ENCODE assay signal across 21 cellular contexts in the genomic region with DNA sequence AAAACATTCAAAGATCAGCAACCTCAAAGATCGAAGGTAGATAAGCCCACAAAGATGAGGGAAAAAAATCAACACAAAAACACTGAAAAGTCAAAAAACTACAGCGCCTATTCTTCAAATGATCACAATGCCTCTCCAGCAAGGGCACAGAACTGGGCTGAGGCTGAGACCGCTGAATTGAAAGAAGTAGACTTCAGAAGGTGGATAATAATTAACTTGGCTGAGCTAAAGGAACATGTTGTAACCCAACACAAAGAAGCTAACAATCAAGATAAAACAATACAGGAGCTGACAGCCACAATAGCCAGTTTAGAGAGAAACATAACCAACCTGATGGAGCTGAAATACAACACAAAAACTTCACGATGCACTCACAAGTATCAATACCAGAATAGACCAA.
"Had no signal": no experiment of that assay in that cellular context is flagged by ENCODE, and none has a peak within 500 bp of the region (broad histone marks: within the 10 kb centered on the region; RNA-seq: fewer than 3 reads in every experiment).

No MANE protein-coding gene starts in this region.

- H3K4me3 ChIP-seq: colonic mucosa, left lung, spleen, testis, upper lobe of left lung had no signal

- H3K9me3 Mint-ChIP-seq: stimulated activated naive CD8-positive, alpha-beta T cell treated with anti-CD3 and anti-CD28 coated beads, Interleukin-15, Interleukin-2, amounts not matched to agents 100 ng/mL and 50 ng/mL, for 24 hours had no signal

- H3K27ac ChIP-seq: colonic mucosa, foreskin keratinocyte, left lung, spleen, testis, upper lobe of left lung had no signal

- DNase-seq: activated CD4-positive, alpha-beta T cell treated with anti-CD3 and anti-CD28 coated beads for 48 hours; activated CD8-positive, alpha-beta memory T cell treated with anti-CD3 and anti-CD28 coated beads, Interleukin-2, amount 50 U/mL, for 4 hours; activated CD8-positive, alpha-beta T cell treated with anti-CD3 and anti-CD28 coated beads, Interleukin-2, amount 10 ng/mL, durations not matched to agents 7 days and 5 days; activated gamma-delta T cell; activated T-cell treated with anti-CD3 and anti-CD28 coated beads, Interleukin-2, amount 50 U/mL, for 72 hours; amniotic stem cell; caudate nucleus; colonic mucosa; foreskin keratinocyte; immature natural killer cell; natural killer cell; nucleus accumbens; right cardiac atrium; T-helper 17 cell; testis had no signal

- H3K36me3 ChIP-seq: colonic mucosa, left lung, spleen, upper lobe of left lung had no signal

- H3K4me1 Mint-ChIP-seq: immature natural killer cell, natural killer cell, T-helper 17 cell had no signal

- H3K36me3 Mint-ChIP-seq: activated naive CD4-positive, alpha-beta T cell treated with anti-CD3 and anti-CD28 coated beads, Interleukin-2, amount 50 U/mL, for 72 hours; immature natural killer cell; natural killer cell had no signal

- H3K27ac Mint-ChIP-seq: activated CD8-positive, alpha-beta T cell treated with anti-CD3 and anti-CD28 coated beads, Interleukin-2, amount 10 ng/mL, durations not matched to agents 7 days and 5 days; activated naive CD4-positive, alpha-beta T cell treated with anti-CD3 and anti-CD28 coated beads, Interleukin-2, amount 50 U/mL, for 72 hours; activated T-cell treated with anti-CD3 and anti-CD28 coated beads, Interleukin-2, amount 50 U/mL, for 72 hours; immature natural killer cell; natural killer cell; stimulated activated naive CD8-positive, alpha-beta T cell treated with anti-CD3 and anti-CD28 coated beads, Interleukin-15, Interleukin-2, amounts not matched to agents 100 ng/mL and 50 ng/mL, for 24 hours; T-helper 17 cell; WTC11 had no signal

- H3K27me3 Mint-ChIP-seq: stimulated activated naive CD8-positive, alpha-beta T cell treated with anti-CD3 and anti-CD28 coated beads, Interleukin-15, Interleukin-2, amounts not matched to agents 100 ng/mL and 50 ng/mL, for 24 hours; T-helper 17 cell had no signal

- H3K4me3 Mint-ChIP-seq: activated CD8-positive, alpha-beta T cell treated with anti-CD3 and anti-CD28 coated beads, Interleukin-2, amount 10 ng/mL, durations not matched to agents 7 days and 5 days; activated T-cell treated with anti-CD3 and anti-CD28 coated beads, Interleukin-2, amount 50 U/mL, for 72 hours; immature natural killer cell; natural killer cell; stimulated activated naive CD8-positive, alpha-beta T cell treated with anti-CD3 and anti-CD28 coated beads, Interleukin-15, Interleukin-2, amounts not matched to agents 100 ng/mL and 50 ng/mL, for 24 hours; T-helper 17 cell; WTC11 had no signal

- H3K27me3 ChIP-seq: colonic mucosa, foreskin keratinocyte, left lung, spleen, testis, upper lobe of left lung had no signal

- H3K9me3 ChIP-seq: colonic mucosa, testis had no signal

- ATAC-seq: activated CD8-positive, alpha-beta T cell treated with anti-CD3 and anti-CD28 coated beads, Interleukin-2, amount 10 ng/mL, durations not matched to agents 7 days and 5 days; activated naive CD4-positive, alpha-beta T cell treated with anti-CD3 and anti-CD28 coated beads, Interleukin-2, amount 50 U/mL, for 72 hours; activated T-cell treated with anti-CD3 and anti-CD28 coated beads, Interleukin-2, amount 50 U/mL, for 72 hours; foreskin keratinocyte; left lung; natural killer cell; right cardiac atrium; T-helper 17 cell had no signal

- H3K4me1 ChIP-seq: colonic mucosa, foreskin keratinocyte, left lung, spleen, testis, upper lobe of left lung had no signal
